Comparison of ENCODE assay signal across 21 cellular contexts in the genomic region with DNA sequence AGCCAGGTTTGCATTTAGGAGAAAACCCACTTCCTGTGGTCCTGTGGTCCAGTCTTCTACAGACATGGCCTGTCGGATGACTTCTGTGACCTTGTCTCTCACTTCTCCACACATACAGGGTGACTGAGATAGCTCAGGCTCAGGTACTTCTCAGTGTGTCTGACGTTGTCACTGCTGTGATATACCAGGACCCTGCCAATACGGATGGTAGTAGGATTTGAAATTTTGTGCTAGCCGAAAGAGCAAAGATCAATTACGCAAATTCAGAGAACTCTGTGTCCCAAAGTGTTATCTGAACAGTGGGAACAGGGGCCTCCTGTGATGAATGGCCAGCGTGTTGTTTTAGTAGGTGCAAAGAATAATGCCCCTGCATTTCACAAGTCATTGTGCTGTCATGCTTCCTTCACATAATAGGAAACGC.
DNase-seq lines count a peak whose midpoint lies in the region; ATAC-seq and FAIRE-seq lines count a peak whose summit lies in the region.
"Had no signal": no experiment of that assay in that cellular context is flagged by ENCODE, and none has a peak within 500 bp of the region (broad histone marks: within the 10 kb centered on the region; RNA-seq: fewer than 3 reads in every experiment).

No MANE protein-coding gene starts in this region.

- H2AK5ac ChIP-seq in mesendoderm (ENCODE audit: low read length) = no peak overlapping the region

- H2BK5ac ChIP-seq in mesendoderm (ENCODE audit: low read length) = no peak overlapping the region

- no peak overlapping the region for H3K23ac ChIP-seq in mesendoderm (ENCODE audit: low read length)

- H3K36me3 ChIP-seq in mesendoderm (ENCODE audit: control insufficient read depth, insufficient read depth, low read length) = no peaks in the 10 kb centered on the region

- H3K27ac ChIP-seq in mesendoderm (ENCODE audit: low read depth, low read length) = no peak overlapping the region
- H3K27ac ChIP-seq: A549, Peyer's patch had no signal

- no peaks in the 10 kb centered on the region for H3K27me3 Mint-ChIP-seq in activated naive CD8-positive, alpha-beta T cell
- H3K27me3 Mint-ChIP-seq in activated naive CD8-positive, alpha-beta T cell treated with anti-CD3 and anti-CD28 coated beads, Interleukin-2, amount 50 U/mL, for 24 hours = no peaks in the 10 kb centered on the region
- no peaks in the 10 kb centered on the region for H3K27me3 Mint-ChIP-seq in stimulated activated naive B cell treated with anti-CD40 and anti-IgM and Interleukin-4, amounts not matched to agents 10 μg/mL and 1 μg/mL and 100 μg/mL, for 72 hours
- H3K27me3 Mint-ChIP-seq: B cell, IgD-negative memory B cell had no signal

- no peak overlapping the region for H3K18ac ChIP-seq in mesendoderm (ENCODE audit: low read length)

- no peaks in the 10 kb centered on the region for H3K79me2 ChIP-seq in mesendoderm (ENCODE audit: control insufficient read depth, insufficient read depth, low read length)

- no peaks in the 10 kb centered on the region for H3K27me3 ChIP-seq in mesendoderm (ENCODE audit: insufficient read depth, low read length, poor library complexity)
- H3K27me3 ChIP-seq: Peyer's patch had no signal

- H3K79me1 ChIP-seq in mesendoderm (ENCODE audit: low read length) = no peaks in the 10 kb centered on the region

- H2BK120ac ChIP-seq in mesendoderm (ENCODE audit: low read depth, low read length) = no peak overlapping the region

- DNase-seq in activated naive CD8-positive, alpha-beta T cell treated with anti-CD3 and anti-CD28 coated beads, Interleukin-2, amount 50 U/mL, for 24 hours = no peak
- DNase-seq in dermis microvascular lymphatic vessel endothelial cell (ENCODE audit: low read depth in 2 of 2) (peak; percentile 28 to 51), mesendoderm (peak; percentile 19), anterior cingulate cortex (lab: John Stamatoyannopoulos, UW) (no peak), RCC 7860 (ENCODE audit: low spot score) (no peak), activated gamma-delta T cell treated with Interleukin-2 at 50 U/mL for 16 hours (no peak)
- DNase-seq in stimulated activated naive B cell treated with anti-CD40 and anti-IgM and Interleukin-4, amounts not matched to agents 10 μg/mL and 1 μg/mL and 100 μg/mL, for 72 hours = no peak
- DNase-seq: GDM1, NCI-H1694, NCI-H2081 treated with DMSO at 0.1 percent for 48 hours, NCI-H446, NCI-H526, Peyer's patch, Right ventricle myocardium superior had no signal

- no peak overlapping the region for H3K4ac ChIP-seq in mesendoderm (ENCODE audit: low read depth, low read length)

- ATAC-seq in activated naive CD8-positive, alpha-beta T cell treated with anti-CD3 and anti-CD28 coated beads, Interleukin-2, amount 50 U/mL, for 24 hours = no peak
- no peak for ATAC-seq in stimulated activated naive B cell treated with anti-CD40 and anti-IgM and Interleukin-4, amounts not matched to agents 10 μg/mL and 1 μg/mL and 100 μg/mL, for 72 hours (replicated peaks)
- ATAC-seq: A549 had no signal

- no peak overlapping the region for H3K56ac ChIP-seq in mesendoderm (ENCODE audit: low read length)

- no peaks in the 10 kb centered on the region for H3K9me3 Mint-ChIP-seq in activated naive CD8-positive, alpha-beta T cell (ENCODE audit: low read depth)
- H3K9me3 Mint-ChIP-seq in activated naive CD8-positive, alpha-beta T cell treated with anti-CD3 and anti-CD28 coated beads, Interleukin-2, amount 50 U/mL, for 24 hours = no peaks in the 10 kb centered on the region
- no peaks in the 10 kb centered on the region for H3K9me3 Mint-ChIP-seq in stimulated activated naive B cell treated with anti-CD40 and anti-IgM and Interleukin-4, amounts not matched to agents 10 μg/mL and 1 μg/mL and 100 μg/mL, for 72 hours
- H3K9me3 Mint-ChIP-seq: CD14-positive monocyte, IgD-negative memory B cell had no signal

- peaks cover 11% of the 10 kb centered on the region for H3K36me3 Mint-ChIP-seq in activated naive CD8-positive, alpha-beta T cell
- H3K36me3 Mint-ChIP-seq in activated naive CD8-positive, alpha-beta T cell treated with anti-CD3 and anti-CD28 coated beads, Interleukin-2, amount 50 U/mL, for 24 hours (ENCODE audit: low read depth) = peaks cover 19% of the 10 kb centered on the region
- H3K36me3 Mint-ChIP-seq in stimulated activated naive B cell treated with anti-CD40 and anti-IgM and Interleukin-4, amounts not matched to agents 10 μg/mL and 1 μg/mL and 100 μg/mL, for 72 hours = peaks cover 22 to 39% of the 10 kb centered on the region in 2 donors

- H3K9ac ChIP-seq in mesendoderm (ENCODE audit: low read length) = no peak overlapping the region

- no peak overlapping the region for H4K8ac ChIP-seq in mesendoderm (ENCODE audit: low read depth, low read length)

- H3K4me2 ChIP-seq in mesendoderm (ENCODE audit: low read length) = no peak overlapping the region
- H3K4me2 ChIP-seq: A549 had no signal

- H3K4me1 Mint-ChIP-seq in activated naive CD8-positive, alpha-beta T cell (ENCODE audit: low read depth) = no peaks in the 10 kb centered on the region
- no peaks in the 10 kb centered on the region for H3K4me1 Mint-ChIP-seq in activated naive CD8-positive, alpha-beta T cell treated with anti-CD3 and anti-CD28 coated beads, Interleukin-2, amount 50 U/mL, for 24 hours
- H3K4me1 Mint-ChIP-seq in stimulated activated naive B cell treated with anti-CD40 and anti-IgM and Interleukin-4, amounts not matched to agents 10 μg/mL and 1 μg/mL and 100 μg/mL, for 72 hours = peaks cover 2 to 14% of the 10 kb centered on the region in 2 donors
- H3K4me1 Mint-ChIP-seq: B cell, IgD-negative memory B cell had no signal

- no peak overlapping the region for H3K4me3 Mint-ChIP-seq in activated naive CD8-positive, alpha-beta T cell
- H3K4me3 Mint-ChIP-seq in activated naive CD8-positive, alpha-beta T cell treated with anti-CD3 and anti-CD28 coated beads, Interleukin-2, amount 50 U/mL, for 24 hours = no peak overlapping the region
- no peak overlapping the region for H3K4me3 Mint-ChIP-seq in stimulated activated naive B cell treated with anti-CD40 and anti-IgM and Interleukin-4, amounts not matched to agents 10 μg/mL and 1 μg/mL and 100 μg/mL, for 72 hours
- H3K4me3 Mint-ChIP-seq: B cell, CD14-positive monocyte, IgD-negative memory B cell had no signal

- no peak overlapping the region for H2BK15ac ChIP-seq in mesendoderm (replicated peaks; ENCODE audit: low read depth)

- H3K4me3 ChIP-seq in mesendoderm (ENCODE audit: low read length) = no peak overlapping the region
- H3K4me3 ChIP-seq: A549, Peyer's patch had no signal

- H3K27ac Mint-ChIP-seq in activated naive CD8-positive, alpha-beta T cell = peak overlapping the region; percentile 23
- no peak overlapping the region for H3K27ac Mint-ChIP-seq in activated naive CD8-positive, alpha-beta T cell treated with anti-CD3 and anti-CD28 coated beads, Interleukin-2, amount 50 U/mL, for 24 hours
- peak overlapping the region; percentile 78 for H3K27ac Mint-ChIP-seq in stimulated activated naive B cell treated with anti-CD40 and anti-IgM and Interleukin-4, amounts not matched to agents 10 μg/mL and 1 μg/mL and 100 μg/mL, for 72 hours
- H3K27ac Mint-ChIP-seq: B cell, CD14-positive monocyte, IgD-negative memory B cell had no signal

- FAIRE-seq in RCC 7860 (lab: Jason Lieb, UNC) = no peak
- FAIRE-seq: A549, GM19239, H1 had no signal

- no CpG with 5 or more reads among the region's 7 CpGs for WGBS in mesendoderm (ENCODE audit: extremely low coverage, insufficient coverage, low lambda C conversion rate)

- H3K4me1 ChIP-seq in mesendoderm (ENCODE audit: control insufficient read depth, low read depth, low read length) = no peaks in the 10 kb centered on the region
- H3K4me1 ChIP-seq: A549, Peyer's patch had no signal

- no peak overlapping the region for H4K5ac ChIP-seq in mesendoderm (ENCODE audit: low read length)

Comparison
In these comparisons a context has a peak if more than half of its experiments do, and no peak if none do; other contexts are left out.
1. DNase-seq: peak in dermis microvascular lymphatic vessel endothelial cell (2 of 2) and mesendoderm (single experiment); none in activated naive CD8-positive, alpha-beta T cell treated with anti-CD3 and anti-CD28 coated beads, Interleukin-2, amount 50 U/mL, for 24 hours (single experiment), stimulated activated naive B cell treated with anti-CD40 and anti-IgM and Interleukin-4, amounts not matched to agents 10 μg/mL and 1 μg/mL and 100 μg/mL, for 72 hours (single experiment), anterior cingulate cortex (0 of 58), RCC 7860 (single experiment) and activated gamma-delta T cell treated with Interleukin-2 at 50 U/mL for 16 hours (single experiment).